In genomic region chr2:101367508-101367907, GRCh38 we compare ENCODE assay signal across 25 cellular contexts. TPM values are rescaled to one million over a fixed set of nuclear protein-coding genes. Genes with fewer than 3 reads are reported as not detected.
DNase-seq lines count a peak whose midpoint lies in the region; TF ChIP-seq lines count a peak whose summit lies in the region.
"Had no signal": no experiment of that assay in that cellular context is flagged by ENCODE, and none has a peak within 500 bp of the region (broad histone marks: within the 10 kb centered on the region; RNA-seq: fewer than 3 reads in every experiment).

No MANE protein-coding gene starts in this region.

- no peak overlapping the region for H3K4me3 Mint-ChIP-seq in endothelial cell (ENCODE audit: unreplicated experiment)
- H3K4me3 Mint-ChIP-seq: CD4-positive, alpha-beta T cell; CD8-positive, alpha-beta memory T cell had no signal

- peaks cover 9% of the 10 kb centered on the region for H3K4me1 Mint-ChIP-seq in endothelial cell (ENCODE audit: unreplicated experiment)

- no peak overlapping the region for H3K4me3 ChIP-seq in WERI-Rb-1 (ENCODE audit: low read depth, low read length)
- H3K4me3 ChIP-seq: A549; BLaER1 treated with 17β-estradiol and CSF1 and Interleukin-3, amounts not matched to agents 10 nM and 100 nM; GM12878; GM23248 had no signal

- H3K27me3 ChIP-seq in WERI-Rb-1 (ENCODE audit: insufficient read depth, low read depth, severe bottlenecking), result no peaks in the 10 kb centered on the region
- H3K27me3 ChIP-seq: BE2C; BLaER1 treated with 17β-estradiol and CSF1 and Interleukin-3, amounts not matched to agents 10 nM and 100 nM had no signal

- no peaks in the 10 kb centered on the region for H3K36me3 ChIP-seq in WERI-Rb-1
- H3K36me3 ChIP-seq: BE2C; BLaER1 treated with 17β-estradiol and CSF1 and Interleukin-3, amounts not matched to agents 10 nM and 100 nM had no signal

- DNase-seq in D341Med (ENCODE audit: low spot score) (peak; percentile 53), NCI-H524 treated with DMSO at 0.1 percent for 48 hours (lab: John Stamatoyannopoulos, UW) (peak; percentile 15), WERI-Rb-1 (peak; percentile 54), NCI-H774 (lab: John Stamatoyannopoulos, UW) (no peak), endothelial cell (ENCODE audit: low spot score) (no peak), dedifferentiated amniotic fluid mesenchymal stem cell (ENCODE audit: extremely low spot score) (no peak), NCI-H2107 (lab: John Stamatoyannopoulos, UW) (no peak)
- DNase-seq: 8988T; ACHN; AML-193; BE2C; Calu3; CD4-positive, alpha-beta T cell; CD8-positive, alpha-beta memory T cell; DMS 273 treated with DMSO at 0.1 percent for 48 hours; DMS79; EL; GDM1; GM23248; H7; HCEC 1CT had no signal

- no peak overlapping the region for H3K27ac ChIP-seq in WERI-Rb-1
- H3K27ac ChIP-seq: A549; BLaER1 treated with 17β-estradiol and CSF1 and Interleukin-3, amounts not matched to agents 10 nM and 100 nM; GM23248 had no signal

- H3K27ac Mint-ChIP-seq in endothelial cell (ENCODE audit: unreplicated experiment), result no peak overlapping the region
- H3K27ac Mint-ChIP-seq: CD14-positive monocyte; CD4-positive, alpha-beta T cell had no signal

- TF ChIP-seq CTCF in WERI-Rb-1 (IDR thresholded peaks at IDR 0.05; ENCODE audit: low read depth, low read length) (no peak), endothelial cell (IDR thresholded peaks at IDR 0.05; ENCODE audit: unreplicated experiment) (no peak)

- peaks cover 3% of the 10 kb centered on the region for H3K36me3 Mint-ChIP-seq in endothelial cell (ENCODE audit: low read depth, unreplicated experiment)
- H3K36me3 Mint-ChIP-seq: CD8-positive, alpha-beta memory T cell had no signal

- peaks cover 11% of the 10 kb centered on the region for H3K27me3 Mint-ChIP-seq in endothelial cell (ENCODE audit: unreplicated experiment)
- H3K27me3 Mint-ChIP-seq: CD4-positive, alpha-beta T cell had no signal

- peaks cover 21% of the 10 kb centered on the region for H3K9me3 ChIP-seq in WERI-Rb-1 (ENCODE audit: severe bottlenecking)
- H3K9me3 ChIP-seq: A549, BE2C had no signal

- H3K9me3 Mint-ChIP-seq in endothelial cell (ENCODE audit: unreplicated experiment), result no peaks in the 10 kb centered on the region
- H3K9me3 Mint-ChIP-seq: CD4-positive, alpha-beta T cell had no signal

RNA-seq across cellular contexts. Expression of gene CREG2, which starts 19.8 kb away (rescaled TPM):
- 23.6 TPM for total RNA-seq in endothelial cell (ENCODE audit: unreplicated experiment)
- total RNA-seq: CD8-positive, alpha-beta memory T cell; GM12878 had no signal

RNA-seq across cellular contexts. Expression of gene RNF149, which starts 59.0 kb away (rescaled TPM):
- 32.0 TPM for total RNA-seq in endothelial cell (ENCODE audit: unreplicated experiment)

Comparison
In these comparisons a context has a peak if more than half of its experiments do, and no peak if none do; other contexts are left out.
1. DNase-seq: peak in D341Med (single experiment), NCI-H524 treated with DMSO at 0.1 percent for 48 hours (single experiment) and WERI-Rb-1 (single experiment); none in NCI-H774 (single experiment), endothelial cell (single experiment), dedifferentiated amniotic fluid mesenchymal stem cell (single experiment) and NCI-H2107 (single experiment).